ENCODE assay signal across 8 cellular contexts in the genomic region with DNA sequence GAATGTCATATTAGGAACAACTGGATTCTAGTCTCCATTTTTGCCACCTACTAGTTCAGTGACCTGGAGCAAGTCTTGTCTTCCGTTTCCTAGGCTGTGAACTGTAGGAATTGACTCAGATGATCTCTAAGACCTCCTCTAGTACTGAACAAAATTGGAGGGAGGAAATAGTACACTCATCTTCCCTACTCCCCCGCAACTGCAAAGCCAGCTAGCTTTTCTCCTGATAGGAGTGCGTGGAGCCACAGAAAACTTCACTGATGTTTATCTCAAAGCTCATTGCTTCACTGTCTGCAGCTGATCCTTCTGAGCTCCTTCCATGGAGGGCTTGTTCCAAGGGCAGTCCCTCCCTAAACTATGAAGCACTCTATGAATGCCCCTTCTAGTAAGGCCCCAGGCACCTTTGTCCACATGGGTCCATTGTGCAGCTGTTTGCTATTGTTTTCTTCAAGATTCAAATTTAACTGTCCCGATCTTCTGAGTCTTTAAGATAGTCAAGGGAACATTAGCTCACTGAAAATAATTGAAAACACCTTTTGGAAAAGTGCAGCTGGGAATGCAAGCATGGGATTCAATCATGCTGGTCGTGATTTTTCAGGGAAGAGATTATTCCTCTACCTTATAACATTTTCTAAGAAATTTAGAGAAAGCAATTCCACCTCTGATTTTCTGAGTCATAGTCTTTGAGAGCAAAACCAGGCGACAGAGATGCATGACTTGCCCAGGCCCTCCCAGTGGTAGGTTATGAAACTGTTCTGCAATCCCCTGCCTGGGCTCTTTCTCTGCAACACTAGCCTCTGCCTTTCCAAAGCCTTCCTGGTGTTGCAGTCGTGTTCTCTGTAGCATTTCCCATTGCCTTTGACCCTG. TPM values are rescaled to one million over a fixed set of nuclear protein-coding genes. Genes with fewer than 3 reads are reported as not detected.
DNase-seq lines count a peak whose midpoint lies in the region; ATAC-seq and TF ChIP-seq lines count a peak whose summit lies in the region.

No MANE protein-coding gene starts in this region.

- H4K20me1 ChIP-seq in DND-41 (ENCODE audit: insufficient read depth, low read length), result no peaks in the 10 kb centered on the region

- H3K4me1 ChIP-seq in DND-41 (ENCODE audit: insufficient read depth, low read length) (no peaks in the 10 kb centered on the region), foreskin keratinocyte (no peaks in the 10 kb centered on the region)

- no peak overlapping the region for H3K4me2 ChIP-seq in DND-41 (ENCODE audit: insufficient read depth, low read length)

- H3K9ac ChIP-seq in DND-41 (ENCODE audit: low read depth, low read length), result no peak overlapping the region

- no peak overlapping the region for H3K4me3 ChIP-seq in DND-41 (ENCODE audit: low read depth in 1 of 2, low read length in 2 of 2)

- no peak overlapping the region for H2AFZ ChIP-seq in DND-41 (ENCODE audit: low read depth, low read length)

- no peaks in the 10 kb centered on the region for H3K36me3 ChIP-seq in DND-41 (ENCODE audit: insufficient read depth, low read length)

- ATAC-seq in DND-41 (ENCODE audit: insufficient read depth, low read depth) (peak; percentile 74), GM19463 (IDR thresholded peaks at IDR 0.05; ENCODE audit: unreplicated experiment) (peak; percentile 79), HG03460 (IDR thresholded peaks at IDR 0.05; ENCODE audit: unreplicated experiment) (peak; percentile 61), foreskin keratinocyte (peak; percentile 86)

- no peak for DNase-seq in DND-41
- DNase-seq in SKM-1 treated with dmso at 0.1 percent for 144 hours (lab: John Stamatoyannopoulos, UW; ENCODE audit: unreplicated experiment), result peak; percentile 68
- DNase-seq in foreskin keratinocyte, result peak in 1 of 2 donors; percentile 34
- DNase-seq in stimulated activated CD8-positive, alpha-beta memory T cell treated with anti-CD3 and anti-CD28 coated beads, Interleukin-4, amount 100 ng/mL, for 48 hours, result peak; percentile 41
- DNase-seq in COR-L47 (lab: John Stamatoyannopoulos, UW), result no peak
- no peak for DNase-seq in NCI-H2171 treated with DMSO at 0.1 percent for 48 hours (lab: John Stamatoyannopoulos, UW)

- no peak overlapping the region for H3K27ac ChIP-seq in DND-41 (ENCODE audit: low read length)
- no peak overlapping the region for H3K27ac ChIP-seq in foreskin keratinocyte

- no peaks in the 10 kb centered on the region for H3K9me3 ChIP-seq in DND-41 (ENCODE audit: insufficient read depth, low read length, severe bottlenecking)

- TF ChIP-seq CTCF in DND-41 (IDR thresholded peaks at IDR 0.05; ENCODE audit: borderline replicate concordance, extremely low read depth, low read length, poor library complexity, severe bottlenecking) (peak; percentile 11), foreskin keratinocyte (conservative IDR thresholded peaks at IDR 0.05) (peak; percentile 65)

- no peaks in the 10 kb centered on the region for H3K79me2 ChIP-seq in DND-41 (ENCODE audit: insufficient read depth, low read length)

- H3K27me3 ChIP-seq in DND-41 (ENCODE audit: insufficient read depth, low read length, poor library complexity) (no peaks in the 10 kb centered on the region), foreskin keratinocyte (no peaks in the 10 kb centered on the region)

RNA-seq across cellular contexts. Expression of a gene that starts 24.3 kb away (rescaled TPM):
- 21.1 and 22.6 TPM in 2 replicates for total RNA-seq in foreskin keratinocyte
- polyA plus RNA-seq in foreskin keratinocyte, result 8.7 and 9.8 TPM in 2 replicates

Comparison
In these comparisons a context has a peak if more than half of its experiments do, and no peak if none do; other contexts are left out.
1. DNase-seq: peak in SKM-1 treated with dmso at 0.1 percent for 144 hours (single experiment) and stimulated activated CD8-positive, alpha-beta memory T cell treated with anti-CD3 and anti-CD28 coated beads, Interleukin-4, amount 100 ng/mL, for 48 hours (single experiment); none in DND-41 (single experiment), COR-L47 (single experiment) and NCI-H2171 treated with DMSO at 0.1 percent for 48 hours (single experiment).
2. Peak in every context shown above with its lines, with median percentiles within 50 percentile points of each other: ATAC-seq.